In genomic region chr17:64975318-64976087, GRCh38 we compare ENCODE assay signal across 8 cellular contexts. TPM values are rescaled to one million over a fixed set of nuclear protein-coding genes. Genes with fewer than 3 reads are reported as not detected.
A peak's percentile ranks its signal among the peaks of the same experiment; 100 is the strongest.
DNase-seq lines count a peak whose midpoint lies in the region; ATAC-seq and TF ChIP-seq lines count a peak whose summit lies in the region.

No MANE protein-coding gene starts in this region.

- no peaks in the 10 kb centered on the region for H3K9me2 ChIP-seq in neural cell (ENCODE audit: insufficient read depth, low read length)

- TF ChIP-seq CTCF in fibroblast of the aortic adventitia (IDR thresholded peaks at IDR 0.05; ENCODE audit: insufficient read depth, low read length) (no peak), neural cell (IDR thresholded peaks at IDR 0.05; ENCODE audit: poor library complexity, severe bottlenecking) (no peak)

- peak overlapping the region; percentile 67 for H3K9ac ChIP-seq in neural cell (ENCODE audit: low read length)

- peak; percentile 77 for TF ChIP-seq POLR2A in Raji (IDR thresholded peaks at IDR 0.05; ENCODE audit: insufficient read depth, low read depth, low read length)

- peak overlapping the region; percentile 98 to 99 for H3K27ac Mint-ChIP-seq in stimulated activated naive CD8-positive, alpha-beta T cell treated with anti-CD3 and anti-CD28 coated beads, Interleukin-15, amount 100 ng/mL, for 72 hours

- peak overlapping the region; percentile 23 for H3K4me2 ChIP-seq in neural cell (ENCODE audit: low read length)

- H3K79me2 ChIP-seq in neural cell (replicated peaks; ENCODE audit: insufficient read depth, low read length), result no peaks in the 10 kb centered on the region

- H3K9me3 Mint-ChIP-seq in stimulated activated naive CD8-positive, alpha-beta T cell treated with anti-CD3 and anti-CD28 coated beads, Interleukin-15, amount 100 ng/mL, for 72 hours, result no peaks in the 10 kb centered on the region

- H3K4me3 ChIP-seq in MG63, result peak overlapping the region; percentile 77
- H3K4me3 ChIP-seq in fibroblast of the aortic adventitia (ENCODE audit: low read depth, low read length), result peak overlapping the region; percentile 72
- peak overlapping the region; percentile 74 for H3K4me3 ChIP-seq in neural cell (ENCODE audit: low read length)

- peak overlapping the region; percentile 69 for H2AFZ ChIP-seq in neural cell (ENCODE audit: low read depth, low read length)

- peaks cover 55% of the 10 kb centered on the region for H3K4me1 Mint-ChIP-seq in stimulated activated naive CD8-positive, alpha-beta T cell treated with anti-CD3 and anti-CD28 coated beads, Interleukin-15, amount 100 ng/mL, for 72 hours

- no peaks in the 10 kb centered on the region for H3F3A ChIP-seq in neural cell (ENCODE audit: insufficient read depth, low read length, poor library complexity, severe bottlenecking)

- no peak for TF ChIP-seq RAD21 in neural cell (conservative IDR thresholded peaks at IDR 0.05)

- TF ChIP-seq EP300 in neural cell (conservative IDR thresholded peaks at IDR 0.05; ENCODE audit: poor library complexity, severe bottlenecking), result peak; percentile 17

- DNase-seq in GDM1 (lab: John Stamatoyannopoulos, UW) (peak; percentile 98), HCEC 1CT (peak; percentile 87), MG63 (peak; percentile 95), fibroblast of the aortic adventitia (ENCODE audit: low read depth) (peak; percentile 91)
- peak; percentile 99 for DNase-seq in activated effector memory CD4-positive, alpha-beta T cell treated with anti-CD3 and anti-CD28 coated beads, Interleukin-2, amount 50 U/mL, for 16 hours
- DNase-seq in stimulated activated naive CD8-positive, alpha-beta T cell treated with anti-CD3 and anti-CD28 coated beads, Interleukin-15, amount 100 ng/mL, for 72 hours, result peak; percentile 97 to 98

- H3K27me3 Mint-ChIP-seq in stimulated activated naive CD8-positive, alpha-beta T cell treated with anti-CD3 and anti-CD28 coated beads, Interleukin-15, amount 100 ng/mL, for 72 hours, result no peaks in the 10 kb centered on the region

- ATAC-seq in stimulated activated naive CD8-positive, alpha-beta T cell treated with anti-CD3 and anti-CD28 coated beads, Interleukin-15, amount 100 ng/mL, for 72 hours, result peak; percentile 85

- H3K27ac ChIP-seq in neural cell (ENCODE audit: low read length), result peak overlapping the region; percentile 51

- H3K9me3 ChIP-seq in MG63 (no peaks in the 10 kb centered on the region), neural cell (ENCODE audit: low read length) (no peaks in the 10 kb centered on the region)

- no peaks in the 10 kb centered on the region for H4K20me1 ChIP-seq in neural cell (ENCODE audit: insufficient read depth)

- H3K27me3 ChIP-seq in MG63 (no peaks in the 10 kb centered on the region), neural cell (ENCODE audit: insufficient read depth, low read depth, low read length) (no peaks in the 10 kb centered on the region)

- H3K36me3 ChIP-seq in MG63 (no peaks in the 10 kb centered on the region), neural cell (ENCODE audit: insufficient read depth, low read length) (no peaks in the 10 kb centered on the region)

- peak overlapping the region; percentile 86 to 91 for H3K4me3 Mint-ChIP-seq in stimulated activated naive CD8-positive, alpha-beta T cell treated with anti-CD3 and anti-CD28 coated beads, Interleukin-15, amount 100 ng/mL, for 72 hours

TF ChIP-seq in neural cell, 6 proteins besides CTCF, POLR2A, EP300 and RAD21:
- TF ChIP-seq POLR2AphosphoS5 (IDR thresholded peaks at IDR 0.05) (peak; percentile 92), MXI1 (conservative IDR thresholded peaks at IDR 0.05; ENCODE audit: poor library complexity, severe bottlenecking) (peak; percentile 59), EZH2 (IDR thresholded peaks at IDR 0.05; ENCODE audit: borderline replicate concordance, insufficient read depth, low read length, poor library complexity, severe bottlenecking) (no peak), SMC3 (conservative IDR thresholded peaks at IDR 0.05; ENCODE audit: poor library complexity) (no peak), REST (IDR thresholded peaks at IDR 0.05; ENCODE audit: borderline replicate concordance) (peak; percentile 43), TAF1 (IDR thresholded peaks at IDR 0.05; ENCODE audit: low read depth) (no peak)
TF ChIP-seq in neural cell: peak in this region for 3.

RNA-seq across cellular contexts. Expression of gene LRRC37A3, which starts 56.2 kb away (rescaled TPM):
- total RNA-seq in MG63 (2014; rRNA removed; shearing (Covaris generic); ENCODE audit: low replicate concordance), result 4.0 and 6.1 TPM in 2 replicates
- 8.9 and 10.1 TPM in 2 replicates for total RNA-seq in fibroblast of the aortic adventitia (ENCODE audit: low replicate concordance)
- polyA plus RNA-seq in neural cell, result 5.3 and 13.7 TPM in 2 replicates
- polyA minus RNA-seq in neural cell, result 34.1 and 35.9 TPM in 2 replicates

Comparison
In these comparisons a context has a peak if more than half of its experiments do, and no peak if none do; other contexts are left out.
1. Peak in every context shown above with its lines: DNase-seq, ATAC-seq, H3K4me3 ChIP-seq and H3K27ac ChIP-seq.